In the genomic region with DNA sequence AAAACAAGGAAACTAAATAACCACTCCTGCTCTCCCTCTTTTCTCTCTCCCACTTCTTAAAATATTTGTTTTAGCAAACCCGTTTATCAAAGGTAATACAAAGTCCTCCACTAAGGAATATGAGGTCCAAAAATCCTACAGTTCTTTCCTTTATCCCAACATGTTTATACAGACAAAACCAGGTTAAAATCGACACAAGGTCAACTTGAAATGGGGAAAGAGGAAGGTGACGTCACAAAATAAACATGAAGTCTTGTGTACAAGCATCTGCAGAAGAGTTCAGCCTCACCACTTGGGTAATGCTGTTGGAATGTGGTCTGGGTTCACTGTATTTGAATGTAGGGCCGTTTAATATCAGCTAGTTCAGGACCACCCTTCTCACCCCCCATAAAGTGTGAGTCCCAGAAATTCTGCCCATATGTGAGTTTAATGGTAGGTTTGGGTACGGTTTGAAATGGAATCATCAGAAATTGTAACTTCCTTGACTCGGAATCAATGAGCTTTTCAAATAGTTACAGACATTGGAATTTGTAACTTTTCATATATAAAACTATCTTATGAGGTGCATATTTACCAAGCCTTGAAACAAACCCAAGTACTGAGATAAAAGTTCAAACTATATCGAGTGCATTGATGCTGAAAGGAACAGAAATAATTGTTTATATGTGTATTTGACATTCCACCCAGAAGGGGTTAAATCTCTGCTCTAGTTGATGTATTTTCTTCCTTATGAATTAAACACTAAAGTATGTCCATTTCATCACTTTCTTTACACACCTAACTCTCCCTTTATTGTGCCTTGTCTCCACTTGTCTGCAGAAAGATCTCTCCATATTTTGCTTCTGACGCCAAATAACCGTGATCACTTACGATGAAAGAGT, we compare ENCODE assay signal across 9 cellular contexts.
A peak's percentile ranks its signal among the peaks of the same experiment; 100 is the strongest.
DNase-seq lines count a peak whose midpoint lies in the region; TF ChIP-seq lines count a peak whose summit lies in the region.
"Had no signal": no experiment of that assay in that cellular context is flagged by ENCODE, and none has a peak within 500 bp of the region (broad histone marks: within the 10 kb centered on the region; RNA-seq: fewer than 3 reads in every experiment).

No MANE protein-coding gene starts in this region.

- H3K4me3 ChIP-seq in astrocyte of the cerebellum (ENCODE audit: low read depth, low read length) (no peak overlapping the region), tibial nerve (no peak overlapping the region)
- H3K4me3 ChIP-seq: BLaER1 had no signal

- H3K36me3 ChIP-seq in tibial nerve, result no peaks in the 10 kb centered on the region
- H3K36me3 ChIP-seq: BLaER1 had no signal

- H3K9me3 ChIP-seq in tibial nerve, result no peaks in the 10 kb centered on the region
- H3K9me3 ChIP-seq: BLaER1 had no signal

- no peak for TF ChIP-seq POLR2A in tibial nerve (IDR thresholded peaks at IDR 0.05)

- H3K27me3 ChIP-seq in tibial nerve, result no peaks in the 10 kb centered on the region
- H3K27me3 ChIP-seq: BLaER1 had no signal

- peak in 1 of 2 donors; percentile 70 for TF ChIP-seq EP300 in tibial nerve (IDR thresholded peaks at IDR 0.05)

- peak; percentile 27 to 35 for DNase-seq in SHP77 (lab: John Stamatoyannopoulos, UW)
- DNase-seq in SHP77 treated with DMSO at 0.1 percent for 48 hours (lab: John Stamatoyannopoulos, UW), result no peak
- peak; percentile 59 for DNase-seq in astrocyte of the cerebellum (ENCODE audit: low read depth)
- peak; percentile 67 for DNase-seq in islet precursor cell
- no peak for DNase-seq in tibial nerve (ENCODE audit: low spot score in 2 of 2)
- no peak for DNase-seq in GM20000 (ENCODE audit: low spot score)
- no peak for DNase-seq in NCI-H1694 (lab: John Stamatoyannopoulos, UW)
- DNase-seq in NCI-H1092 treated with DMSO at 0.1 percent for 48 hours (lab: John Stamatoyannopoulos, UW), result no peak

- in situ Hi-C loops in astrocyte of the cerebellum (cut with HindIII; ENCODE audit: low sequenced_read_pairs), result no loop called here

- peaks cover 0 to 63% (median 20%) of the 10 kb centered on the region in 4 donors for H3K4me1 ChIP-seq in tibial nerve

- TF ChIP-seq CTCF in astrocyte of the cerebellum (IDR thresholded peaks at IDR 0.05; ENCODE audit: low read depth, low read length, missing control alignments), result no peak
- TF ChIP-seq CTCF in tibial nerve (IDR thresholded peaks at IDR 0.05), result peak in 1 of 5 experiments; percentile 10
- no peak for TF ChIP-seq CTCF in GM20000 (IDR thresholded peaks at IDR 0.05; ENCODE audit: extremely low read depth, missing control alignments)

- 57 to 58% methylated on average over 10 of the region's 10 CpGs for WGBS in tibial nerve, 2 donors

- peak overlapping the region; percentile 11 to 82 (median 52) for H3K27ac ChIP-seq in tibial nerve
- H3K27ac ChIP-seq: BLaER1 had no signal

Comparison
In these comparisons a context has a peak if more than half of its experiments do, and no peak if none do; other contexts are left out.
1. DNase-seq: peak in SHP77 (2 of 2), astrocyte of the cerebellum (single experiment) and islet precursor cell (single experiment); none in SHP77 treated with DMSO at 0.1 percent for 48 hours (single experiment), tibial nerve (0 of 2), GM20000 (single experiment), NCI-H1694 (single experiment) and NCI-H1092 treated with DMSO at 0.1 percent for 48 hours (single experiment).